In the genomic region with DNA sequence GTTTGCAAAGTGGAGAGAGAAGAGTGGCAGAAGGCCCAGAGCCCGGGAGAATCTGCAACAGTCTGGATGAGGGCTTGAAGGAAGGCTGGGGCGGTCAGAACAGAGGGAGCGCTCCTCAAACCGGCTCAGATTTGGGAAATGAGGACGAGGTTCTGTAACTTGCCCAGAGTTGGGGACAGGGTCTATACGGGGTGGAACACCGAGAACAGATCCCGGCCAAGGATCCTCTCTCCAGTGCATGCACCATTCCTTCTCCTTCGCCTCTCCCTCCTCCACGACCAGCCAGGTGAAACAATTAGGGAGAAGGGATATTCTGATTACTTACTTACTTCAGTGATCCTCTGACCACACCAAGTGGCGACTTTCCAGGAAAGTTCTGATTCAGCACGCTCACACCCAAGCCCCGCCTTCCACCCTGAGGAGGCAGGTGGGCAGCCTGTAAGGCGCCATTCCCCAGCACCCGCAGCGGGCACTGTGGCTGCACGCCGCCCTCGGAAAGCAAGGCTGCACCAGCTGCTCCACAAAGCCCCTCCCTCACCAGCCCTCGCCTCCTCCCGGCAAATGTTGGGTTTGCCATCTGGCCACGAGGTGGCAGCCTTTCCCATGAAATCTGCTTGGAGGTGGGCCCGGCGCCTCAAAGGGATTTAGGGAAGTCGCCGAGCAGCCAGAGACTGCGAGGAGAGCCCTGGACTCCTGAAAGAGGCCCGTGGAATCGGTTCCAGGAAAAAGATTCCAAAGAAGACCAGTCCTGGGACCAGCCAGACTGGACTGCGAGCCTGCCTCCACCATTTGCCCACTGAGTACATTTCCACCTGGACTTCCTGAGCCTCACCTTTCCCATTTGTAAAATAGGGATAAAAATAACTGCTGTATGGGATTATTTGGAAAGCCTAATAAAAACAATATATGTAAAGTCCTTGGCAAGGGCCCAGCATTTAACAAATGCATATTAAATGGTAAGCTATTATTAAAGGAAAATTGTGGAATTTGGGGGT, we compare ENCODE assay signal across 8 cellular contexts. TPM values are rescaled to one million over a fixed set of nuclear protein-coding genes. Genes with fewer than 3 reads are reported as not detected.
DNase-seq lines count a peak whose midpoint lies in the region; ATAC-seq and TF ChIP-seq lines count a peak whose summit lies in the region.

No MANE protein-coding gene starts in this region.

- H3K9me3 ChIP-seq in body of pancreas (no peaks in the 10 kb centered on the region), gastrocnemius medialis (no peaks in the 10 kb centered on the region)

- H3K4me3 ChIP-seq in body of pancreas (no peak overlapping the region), iPS-11a (ENCODE audit: low read depth, low read length) (peak overlapping the region; percentile 39), gastrocnemius medialis (peak overlapping the region; percentile 19 to 50 (median 26))

- TF ChIP-seq POLR2A in body of pancreas (IDR thresholded peaks at IDR 0.05), result no peak
- no peak for TF ChIP-seq POLR2A in gastrocnemius medialis (IDR thresholded peaks at IDR 0.05)

- in situ Hi-C loops in gastrocnemius medialis (cut with MboI; ENCODE audit: low sequenced_read_pairs in 4 of 4), result no loop called here

- H3K27ac ChIP-seq in body of pancreas (peak overlapping the region in 3 of 4 donors; percentile 39 to 55 (median 50)), gastrocnemius medialis (no peak overlapping the region)

- intact Hi-C loops in body of pancreas (cut with DNase I), result no loop called here
- intact Hi-C loops in gastrocnemius medialis (cut with DNase I; ENCODE audit: low total_unique reads), result no loop called here

- H3K4me1 ChIP-seq in body of pancreas (peaks cover 19% of the 10 kb centered on the region), gastrocnemius medialis (peaks cover 0 to 9% of the 10 kb centered on the region in 2 donors)

- WGBS in body of pancreas, 2 donors, result 4 to 10% methylated on average over 14 to 30 of the region's 30 CpGs

- peak; percentile 64 for DNase-seq in activated gamma-delta T cell treated with Interleukin-2 at 50 U/mL for 16 hours
- no peak for DNase-seq in activated gamma-delta T cell (lab: John Stamatoyannopoulos, UW)
- DNase-seq in NCI-H187 treated with DMSO at 0.1 percent for 48 hours (lab: John Stamatoyannopoulos, UW), result peak; percentile 59
- peak; percentile 77 for DNase-seq in T1000 (lab: John Stamatoyannopoulos, UW)
- DNase-seq in body of pancreas, result peak; percentile 88 to 91 (median 89)
- DNase-seq in gastrocnemius medialis, result peak; percentile 26 to 44

- ATAC-seq in HG02981 (IDR thresholded peaks at IDR 0.05; ENCODE audit: unreplicated experiment), result peak; percentile 88
- peak; percentile 94 for ATAC-seq in body of pancreas
- peak; percentile 54 to 77 for ATAC-seq in gastrocnemius medialis

- TF ChIP-seq CTCF in body of pancreas (IDR thresholded peaks at IDR 0.05) (peak; percentile 83 to 97 (median 96)), gastrocnemius medialis (IDR thresholded peaks at IDR 0.05 in 4 of 5, conservative IDR thresholded peaks at IDR 0.05 in 1 of 5) (peak; percentile 32 to 68 (median 61))

- no peaks in the 10 kb centered on the region for H3K27me3 ChIP-seq in body of pancreas
- H3K27me3 ChIP-seq in gastrocnemius medialis, result no peaks in the 10 kb centered on the region

- H3K36me3 ChIP-seq in body of pancreas (replicated peaks in 1 of 2; ENCODE audit: insufficient read depth in 1 of 2, low read depth in 2 of 2) (no peaks in the 10 kb centered on the region), gastrocnemius medialis (no peaks in the 10 kb centered on the region)

RNA-seq across cellular contexts. Expression of gene WWC1, which starts 22.2 kb away (rescaled TPM):
- 10 to 100 TPM; 40.0 to 49.4 TPM for total RNA-seq in body of pancreas
- under 1 TPM in 1 of 4 donors, not detected in 3; 0.51 TPM for total RNA-seq in gastrocnemius medialis

Comparison
In these comparisons a context has a peak if more than half of its experiments do, and no peak if none do; other contexts are left out.
1. H3K27ac ChIP-seq: peak in body of pancreas (3 of 4); none in gastrocnemius medialis (0 of 4).
2. H3K4me3 ChIP-seq: peak in iPS-11a (single experiment) and gastrocnemius medialis (4 of 4); none in body of pancreas (0 of 2).
3. RNA of gene WWC1, which starts 22.2 kb away (total RNA-seq): 40.0 to 49.4 TPM in body of pancreas; 0.51 TPM in gastrocnemius medialis; every median in the first group is over 10 times any median in the second.
4. Peak in every context shown above with its lines, with median percentiles within 50 percentile points of each other: ATAC-seq.